13 cellular contexts compared by ENCODE assay signal in the genomic region with DNA sequence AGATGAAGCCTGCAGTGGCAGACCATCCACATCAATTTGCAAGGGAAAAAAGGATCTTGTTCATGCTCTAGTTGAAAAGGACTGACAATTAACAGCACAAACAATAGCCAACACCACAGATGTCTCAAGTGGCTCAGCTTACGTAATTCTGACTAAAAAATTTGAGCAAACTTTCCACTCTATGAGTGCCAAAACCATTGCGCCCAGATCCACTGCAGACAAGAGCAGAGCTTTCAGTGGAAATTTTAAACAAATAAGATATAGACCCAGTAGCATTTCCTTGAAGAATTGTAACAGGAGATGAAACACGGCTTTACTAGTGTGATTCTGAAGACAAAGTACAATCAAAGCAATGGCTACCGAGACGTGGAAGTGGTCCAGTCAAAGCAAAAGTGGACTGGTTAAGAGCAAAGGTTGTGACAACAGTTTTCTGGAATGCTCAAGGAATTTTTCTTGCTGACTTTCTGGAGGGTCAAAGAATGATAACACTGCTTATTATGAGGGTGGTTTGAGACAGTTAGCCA. TPM values are rescaled to one million over a fixed set of nuclear protein-coding genes. Genes with fewer than 3 reads are reported as not detected.
A peak's percentile ranks its signal among the peaks of the same experiment; 100 is the strongest.
DNase-seq lines count a peak whose midpoint lies in the region; FAIRE-seq and TF ChIP-seq lines count a peak whose summit lies in the region.
"Had no signal": no experiment of that assay in that cellular context is flagged by ENCODE, and none has a peak within 500 bp of the region (broad histone marks: within the 10 kb centered on the region; RNA-seq: fewer than 3 reads in every experiment).

No MANE protein-coding gene starts in this region.

- no peaks in the 10 kb centered on the region for H3K36me3 ChIP-seq in bronchial epithelial cell (ENCODE audit: control insufficient read depth, insufficient read depth, low read length)
- H3K36me3 ChIP-seq in thyroid gland = no peaks in the 10 kb centered on the region
- H3K36me3 ChIP-seq: ovary had no signal

- H3K9me3 ChIP-seq in thyroid gland = no peaks in the 10 kb centered on the region
- H3K9me3 ChIP-seq: ovary had no signal

- H3K4me1 ChIP-seq in thyroid gland = peaks cover 4 to 5% of the 10 kb centered on the region in 2 donors

- no peak for FAIRE-seq in bronchial epithelial cell (lab: Jason Lieb, UNC)
- FAIRE-seq: A204.1, keratinocyte had no signal

- H3K27me3 ChIP-seq in bronchial epithelial cell (ENCODE audit: control insufficient read depth, insufficient read depth, low read length) = no peaks in the 10 kb centered on the region
- no peaks in the 10 kb centered on the region for H3K27me3 ChIP-seq in thyroid gland
- H3K27me3 ChIP-seq: ovary had no signal

- H3K27ac ChIP-seq in thyroid gland = peak overlapping the region; percentile 27 to 81 (median 61)
- H3K27ac ChIP-seq: ovary had no signal

- H3K4me3 ChIP-seq in bronchial epithelial cell (ENCODE audit: low read depth, low read length) (no peak overlapping the region), thyroid gland (replicated peaks in 1 of 3) (no peak overlapping the region)
- H3K4me3 ChIP-seq: ovary had no signal

- intact Hi-C loops in thyroid gland (cut with DNase I) = no loop called here

- WGBS in thyroid gland, 2 donors = 6 to 13% methylated on average over 5 of the region's 5 CpGs

- TF ChIP-seq CTCF in bronchial epithelial cell (IDR thresholded peaks at IDR 0.05; ENCODE audit: insufficient read depth, low read length, severe bottlenecking) (no peak), thyroid gland (IDR thresholded peaks at IDR 0.05) (no peak)

- peak in 2 of 3 experiments; percentile 12 to 25 for DNase-seq in NCI-H1417 (lab: John Stamatoyannopoulos, UW)
- DNase-seq in NCI-H1417 treated with DMSO at 0.1 percent for 48 hours (lab: John Stamatoyannopoulos, UW) = no peak
- peak; percentile 43 for DNase-seq in bronchial epithelial cell (ENCODE audit: low read depth)
- DNase-seq in kidney glomerular epithelial cell (lab: John Stamatoyannopoulos, UW) = peak; percentile 44
- DNase-seq in thyroid gland = peak; percentile 24 to 30
- no peak for DNase-seq in mucosa of gallbladder (ENCODE audit: low spot score)
- no peak for DNase-seq in NCI-H1092 treated with DMSO at 0.1 percent for 48 hours (lab: John Stamatoyannopoulos, UW)
- no peak for DNase-seq in NCI-H187 (lab: John Stamatoyannopoulos, UW)
- DNase-seq: activated naive CD8-positive, alpha-beta T cell treated with anti-CD3 and anti-CD28 coated beads, Interleukin-2, amount 10 ng/mL, durations not matched to agents 7 days and 5 days; NCI-H526 treated with DMSO at 0.1 percent for 48 hours; ovary had no signal

- peak in 1 of 2 donors; percentile 11 for TF ChIP-seq POLR2A in thyroid gland (IDR thresholded peaks at IDR 0.05)

RNA-seq across cellular contexts. Expression of a gene that starts 12.0 kb away (rescaled TPM):
- total RNA-seq in bronchial epithelial cell (0.79 and 2.6 TPM in 2 replicates), thyroid gland (10 to 100 TPM in 1 of 4 donors, 1 to 10 TPM in 3; 5.3 to 14.2 (median 9.1) TPM), mucosa of gallbladder (3.3 TPM)

RNA-seq across cellular contexts. Expression of a gene that starts 44.9 kb away (rescaled TPM):
- total RNA-seq in bronchial epithelial cell (28.5 and 32.9 TPM in 2 replicates), thyroid gland (10 to 100 TPM; 54.9 to 76.2 (median 58.1) TPM), mucosa of gallbladder (53.1 TPM)

Comparison
In these comparisons a context has a peak if more than half of its experiments do, and no peak if none do; other contexts are left out.
1. DNase-seq: peak in NCI-H1417 (2 of 3), bronchial epithelial cell (single experiment), kidney glomerular epithelial cell (single experiment) and thyroid gland (2 of 2); none in NCI-H1417 treated with DMSO at 0.1 percent for 48 hours (single experiment), mucosa of gallbladder (single experiment), NCI-H1092 treated with DMSO at 0.1 percent for 48 hours (single experiment) and NCI-H187 (0 of 2).